22 cellular contexts compared by ENCODE assay signal in the genomic region with DNA sequence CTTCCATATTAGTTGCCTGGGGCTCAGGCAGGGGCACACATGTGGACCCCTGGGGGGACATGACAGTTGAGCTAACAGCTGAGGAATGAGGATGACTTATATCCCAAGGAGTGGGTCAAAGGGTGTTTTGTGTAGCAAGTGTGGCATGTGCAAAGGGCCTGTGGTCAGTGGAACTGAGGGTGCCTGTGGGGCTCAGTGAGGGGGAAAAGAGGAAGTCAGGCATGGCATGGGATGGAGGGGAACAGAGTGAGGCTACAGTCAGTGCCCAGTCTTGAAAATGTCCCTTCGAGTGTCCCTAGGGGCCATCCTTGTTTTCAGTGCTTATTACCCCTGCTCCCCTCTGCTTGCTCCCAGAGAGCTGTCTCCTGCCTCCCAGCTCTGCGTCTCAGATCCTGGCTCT.
"Had no signal": no experiment of that assay in that cellular context is flagged by ENCODE, and none has a peak within 500 bp of the region (broad histone marks: within the 10 kb centered on the region; RNA-seq: fewer than 3 reads in every experiment).

No MANE protein-coding gene starts in this region.

- H3K4me3 Mint-ChIP-seq: memory B cell, mesothelial cell of epicardium, natural killer cell had no signal

- H3K36me3 ChIP-seq: pancreas had no signal

- H3K9ac ChIP-seq: neural progenitor cell had no signal

- DNase-seq: cortex of kidney; dorsolateral prefrontal cortex; effector CD8-positive, alpha-beta T cell; esophagus squamous epithelium; kidney; left cardiac atrium; left ventricle myocardium inferior; lower lobe of right lung; natural killer cell; occipital lobe; right cardiac atrium; upper lobe of right lung had no signal

- H3K4me3 ChIP-seq: dorsolateral prefrontal cortex, esophagus squamous epithelium, gastroesophageal sphincter, left ventricle myocardium inferior, lower lobe of right lung, neural progenitor cell, pancreas, suprapubic skin, tibial artery, upper lobe of right lung, vagina had no signal

- H3K4me2 ChIP-seq: neural progenitor cell had no signal

- H3K9me3 ChIP-seq: gastroesophageal sphincter, pancreas, suprapubic skin, tibial artery, upper lobe of right lung, vagina had no signal

- H2AFZ ChIP-seq: neural progenitor cell had no signal

- H3K27me3 ChIP-seq: esophagus squamous epithelium, gastroesophageal sphincter, neural progenitor cell, pancreas, suprapubic skin, tibial artery, upper lobe of right lung, vagina had no signal

- H3K27me3 Mint-ChIP-seq: memory B cell, progenitor cell of endocrine pancreas had no signal

- H3K27ac ChIP-seq: dorsolateral prefrontal cortex, epithelial cell of prostate, esophagus squamous epithelium, gastroesophageal sphincter, left ventricle myocardium inferior, lower lobe of right lung, neural progenitor cell, pancreas, suprapubic skin, tibial artery, upper lobe of right lung, vagina had no signal

- H3K4me1 Mint-ChIP-seq: mesothelial cell of epicardium, neural progenitor cell had no signal

- H3K9me3 Mint-ChIP-seq: neural progenitor cell had no signal

- H3K4me1 ChIP-seq: esophagus squamous epithelium, gastroesophageal sphincter, lower lobe of right lung, neural progenitor cell, pancreas, suprapubic skin, tibial artery, upper lobe of right lung, vagina had no signal

- H3K27ac Mint-ChIP-seq: mesothelial cell of epicardium, neural progenitor cell, progenitor cell of endocrine pancreas had no signal
